In genomic region chr21:25801217-25802015, GRCh38 we compare ENCODE assay signal across 8 cellular contexts.
A peak's percentile ranks its signal among the peaks of the same experiment; 100 is the strongest.
DNase-seq lines count a peak whose midpoint lies in the region; FAIRE-seq and TF ChIP-seq lines count a peak whose summit lies in the region.

No MANE protein-coding gene starts in this region.

- H3K27ac ChIP-seq in SJCRH30 (no peak overlapping the region), parathyroid adenoma (no peak overlapping the region), transverse colon (no peak overlapping the region)

- no peaks in the 10 kb centered on the region for H3K4me1 ChIP-seq in SJCRH30
- H3K4me1 ChIP-seq in parathyroid adenoma = no peaks in the 10 kb centered on the region
- H3K4me1 ChIP-seq in transverse colon = no peaks in the 10 kb centered on the region

- no peak overlapping the region for H3K9ac ChIP-seq in parathyroid adenoma

- no peaks in the 10 kb centered on the region for H3K27me3 ChIP-seq in SJCRH30
- no peaks in the 10 kb centered on the region for H3K27me3 ChIP-seq in parathyroid adenoma (ENCODE audit: control insufficient read depth, insufficient read depth, low read length)
- no peaks in the 10 kb centered on the region for H3K27me3 ChIP-seq in transverse colon

- intact Hi-C loops in transverse colon (cut with DNase I; ENCODE audit: low total_unique reads) = no loop called here

- H3K4me2 ChIP-seq in parathyroid adenoma (ENCODE audit: low read length) = peak overlapping the region; percentile 34

- no peaks in the 10 kb centered on the region for H3K9me3 ChIP-seq in SJCRH30 (replicated peaks)
- H3K9me3 ChIP-seq in parathyroid adenoma (ENCODE audit: control insufficient read depth, low read length) = no peaks in the 10 kb centered on the region
- H3K9me3 ChIP-seq in transverse colon = no peaks in the 10 kb centered on the region

- no peaks in the 10 kb centered on the region for H3K79me2 ChIP-seq in parathyroid adenoma

- WGBS in transverse colon (ENCODE audit: low coverage in 1 of 2), 2 donors = 50 to 57% methylated on average over 6 to 20 of the region's 20 CpGs

- TF ChIP-seq POLR2A in H54 (IDR thresholded peaks at IDR 0.05; ENCODE audit: low read depth, low read length) = no peak
- TF ChIP-seq POLR2A in transverse colon (IDR thresholded peaks at IDR 0.05) = no peak

- H3K36me3 ChIP-seq in SJCRH30 = no peaks in the 10 kb centered on the region
- H3K36me3 ChIP-seq in parathyroid adenoma (ENCODE audit: control insufficient read depth, insufficient read depth, low read length) = no peaks in the 10 kb centered on the region
- H3K36me3 ChIP-seq in transverse colon = no peaks in the 10 kb centered on the region

- H3K4me3 ChIP-seq in SJCRH30 (no peak overlapping the region), parathyroid adenoma (ENCODE audit: low read depth, low read length) (peak overlapping the region; percentile 24), transverse colon (no peak overlapping the region)

- in situ Hi-C loops in transverse colon (cut with MboI; ENCODE audit: low pct_ligation_motif_present in 1 of 4, low pct_unique_long_range_greater_than_20kb in 1 of 4, low sequenced_read_pairs in 3 of 4) = no loop called here

- peak; percentile 50 for DNase-seq in GF-D8 (lab: John Stamatoyannopoulos, UW)
- peak; percentile 67 for DNase-seq in H54 (ENCODE audit: insufficient read length, low spot score)
- DNase-seq in LHCN-M2 (ENCODE audit: low read depth) = peak; percentile 84
- DNase-seq in SJCRH30 = peak; percentile 86 to 96
- DNase-seq in activated gamma-delta T cell treated with anti-CD3 and anti-CD28 coated beads, Interleukin-2, amount 50 U/mL, for 16 hours (ENCODE audit: low read depth) = peak; percentile 78
- peak; percentile 74 for DNase-seq in globus pallidus (ENCODE audit: low spot score)
- DNase-seq in transverse colon = peak; percentile 86

- H2AFZ ChIP-seq in parathyroid adenoma = peak overlapping the region; percentile 64

- TF ChIP-seq CTCF in parathyroid adenoma (IDR thresholded peaks at IDR 0.05) (peak; percentile 85), transverse colon (IDR thresholded peaks at IDR 0.05) (peak; percentile 81 to 96 (median 92))

- FAIRE-seq in H54 (lab: Jason Lieb, UNC) = peak; percentile 96

- TF ChIP-seq EP300 in transverse colon (IDR thresholded peaks at IDR 0.05; ENCODE audit: low read depth) = no peak
